In genomic region chr9:33473216-33473615, GRCh38 we compare ENCODE assay signal across 8 cellular contexts. TPM values are rescaled to one million over a fixed set of nuclear protein-coding genes. Genes with fewer than 3 reads are reported as not detected.
A peak's percentile ranks its signal among the peaks of the same experiment; 100 is the strongest.
DNase-seq lines count a peak whose midpoint lies in the region; ATAC-seq and TF ChIP-seq lines count a peak whose summit lies in the region.

No MANE protein-coding gene starts in this region.

- H2BK12ac ChIP-seq in neuronal stem cell (ENCODE audit: low read length) = no peak overlapping the region

- H3K18ac ChIP-seq in neuronal stem cell (ENCODE audit: low read length) = no peak overlapping the region

- H3K4me3 Mint-ChIP-seq in CD4-positive, CD25-positive, alpha-beta regulatory T cell = peak overlapping the region; percentile 88 to 100 (median 98)

- peaks cover 24% of the 10 kb centered on the region for H3K4me1 ChIP-seq in CD4-positive, CD25-positive, alpha-beta regulatory T cell (ENCODE audit: control insufficient read depth, insufficient read depth, low read length, poor library complexity, severe bottlenecking)
- H3K4me1 ChIP-seq in OCI-LY1 (ENCODE audit: insufficient read depth, low read length, severe bottlenecking) (peaks cover 17% of the 10 kb centered on the region), neuronal stem cell (ENCODE audit: control insufficient read depth in 2 of 2, insufficient read depth in 1 of 2, low read depth in 1 of 2, low read length in 2 of 2) (peaks cover 4 to 8% of the 10 kb centered on the region in 2 donors)

- H3K9ac ChIP-seq in OCI-LY1 (ENCODE audit: low read length) = peak overlapping the region; percentile 77
- H3K9ac ChIP-seq in neuronal stem cell (ENCODE audit: low read depth, low read length, poor library complexity) = no peak overlapping the region

- H3K4me1 Mint-ChIP-seq in CD4-positive, CD25-positive, alpha-beta regulatory T cell = peaks cover 4 to 34% (median 22%) of the 10 kb centered on the region in 4 donors

- no peak overlapping the region for H2BK5ac ChIP-seq in neuronal stem cell (ENCODE audit: low read length)

- no peak overlapping the region for H3K23ac ChIP-seq in neuronal stem cell (ENCODE audit: low read depth, low read length, poor library complexity)

- no peaks in the 10 kb centered on the region for H3K9me3 Mint-ChIP-seq in CD4-positive, CD25-positive, alpha-beta regulatory T cell

- no CpG with 5 or more reads among the region's 14 CpGs for WGBS in neuronal stem cell (ENCODE audit: extremely low coverage in 2 of 2, insufficient read length in 2 of 2, insufficient replicate concordance in 1 of 2), 2 donors

- no peak for DNase-seq in CD4-positive, CD25-positive, alpha-beta regulatory T cell
- no peak for DNase-seq in epithelial cell of esophagus (ENCODE audit: low read depth)
- no peak for DNase-seq in neuronal stem cell (ENCODE audit: low spot score)
- DNase-seq in caudate nucleus (lab: John Stamatoyannopoulos, UW) = no peak
- no peak for DNase-seq in medulla oblongata (ENCODE audit: extremely low spot score)
- DNase-seq in NCI-H2107 treated with DMSO at 0.1 percent for 48 hours (lab: John Stamatoyannopoulos, UW; ENCODE audit: unreplicated experiment) = no peak

- H3K79me1 ChIP-seq in neuronal stem cell (ENCODE audit: low read depth, low read length) = peaks cover 8% of the 10 kb centered on the region

- peak overlapping the region; percentile 86 for H3K27ac ChIP-seq in CD4-positive, CD25-positive, alpha-beta regulatory T cell (ENCODE audit: insufficient read depth, low read length, poor library complexity, severe bottlenecking)
- no peak overlapping the region for H3K27ac ChIP-seq in OCI-LY1 (ENCODE audit: low read depth, low read length, poor library complexity, severe bottlenecking)
- no peak overlapping the region for H3K27ac ChIP-seq in neuronal stem cell (replicated peaks; ENCODE audit: low read length)
- no peak overlapping the region for H3K27ac ChIP-seq in caudate nucleus (ENCODE audit: low read depth, low read length)

- no peaks in the 10 kb centered on the region for H4K20me1 ChIP-seq in OCI-LY1 (ENCODE audit: insufficient read depth, low read length)

- H3K14ac ChIP-seq in neuronal stem cell (ENCODE audit: low read length) = no peak overlapping the region

- H3K27ac Mint-ChIP-seq in CD4-positive, CD25-positive, alpha-beta regulatory T cell = peak overlapping the region; percentile 93 to 99 (median 93)

- H3K9me2 ChIP-seq in OCI-LY1 (ENCODE audit: low read depth, low read length) = no peaks in the 10 kb centered on the region

- ATAC-seq in CD4-positive, CD25-positive, alpha-beta regulatory T cell (ENCODE audit: low read depth in 2 of 2) = no peak
- no peak for ATAC-seq in GM18907 (IDR thresholded peaks at IDR 0.05; ENCODE audit: unreplicated experiment)

- H3F3A ChIP-seq in OCI-LY1 (ENCODE audit: insufficient read depth, low read length) = no peaks in the 10 kb centered on the region

- TF ChIP-seq CTCF in OCI-LY1 (IDR thresholded peaks at IDR 0.05; ENCODE audit: low read length) (no peak), epithelial cell of esophagus (IDR thresholded peaks at IDR 0.05; ENCODE audit: insufficient read depth, low read depth, low read length, missing control alignments) (no peak)

- no peak overlapping the region for H2BK15ac ChIP-seq in neuronal stem cell (ENCODE audit: low read length)

- no peaks in the 10 kb centered on the region for H3K9me3 ChIP-seq in CD4-positive, CD25-positive, alpha-beta regulatory T cell (ENCODE audit: control insufficient read depth in 2 of 2, low read length in 2 of 2)
- no peaks in the 10 kb centered on the region for H3K9me3 ChIP-seq in OCI-LY1 (ENCODE audit: low read length)
- H3K9me3 ChIP-seq in neuronal stem cell (replicated peaks in 1 of 2; ENCODE audit: control insufficient read depth in 2 of 2, insufficient read depth in 1 of 2, low read depth in 1 of 2, low read length in 2 of 2) = no peaks in the 10 kb centered on the region

- H3K36me3 Mint-ChIP-seq in CD4-positive, CD25-positive, alpha-beta regulatory T cell = peaks cover 23% of the 10 kb centered on the region

- no peaks in the 10 kb centered on the region for H3K27me3 ChIP-seq in CD4-positive, CD25-positive, alpha-beta regulatory T cell (ENCODE audit: control insufficient read depth, insufficient read depth, low read length)
- H3K27me3 ChIP-seq in OCI-LY1 (ENCODE audit: insufficient read depth, low read length) (no peaks in the 10 kb centered on the region), neuronal stem cell (ENCODE audit: control insufficient read depth in 3 of 3, insufficient read depth in 3 of 3, low read depth in 1 of 3, low read length in 3 of 3) (no peaks in the 10 kb centered on the region)

- no peak overlapping the region for H4K8ac ChIP-seq in neuronal stem cell (ENCODE audit: low read depth, low read length)

- peaks cover 30% of the 10 kb centered on the region for H3K36me3 ChIP-seq in CD4-positive, CD25-positive, alpha-beta regulatory T cell (ENCODE audit: control insufficient read depth, insufficient read depth, low read length)
- H3K36me3 ChIP-seq in OCI-LY1 (ENCODE audit: insufficient read depth, low read length) (peaks cover 41% of the 10 kb centered on the region), neuronal stem cell (replicated peaks in 1 of 2; ENCODE audit: control insufficient read depth in 2 of 2, insufficient read depth in 2 of 2, low read length in 2 of 2) (peaks cover 27 to 43% of the 10 kb centered on the region in 2 donors)

- H4K91ac ChIP-seq in neuronal stem cell (ENCODE audit: low read depth, low read length, poor library complexity) = no peak overlapping the region

- H3K4me3 ChIP-seq in CD4-positive, CD25-positive, alpha-beta regulatory T cell (ENCODE audit: low read depth, low read length) = peak overlapping the region; percentile 99
- H3K4me3 ChIP-seq in OCI-LY1 (ENCODE audit: low read depth, low read length, poor library complexity, severe bottlenecking) (peak overlapping the region; percentile 86), epithelial cell of esophagus (ENCODE audit: low read length) (peak overlapping the region; percentile 100), neuronal stem cell (ENCODE audit: low read length in 2 of 2) (peak overlapping the region; percentile 74 to 94)

- no peak overlapping the region for H3K4ac ChIP-seq in neuronal stem cell (ENCODE audit: low read length)

- peak overlapping the region; percentile 83 for H3K4me2 ChIP-seq in OCI-LY1 (ENCODE audit: low read length)
- peak overlapping the region; percentile 55 for H3K4me2 ChIP-seq in neuronal stem cell (ENCODE audit: insufficient read depth, low read length, poor library complexity, severe bottlenecking)

- no peak overlapping the region for H2AFZ ChIP-seq in OCI-LY1 (ENCODE audit: low read length)
- H2AFZ ChIP-seq in neuronal stem cell (ENCODE audit: low read length) = peak overlapping the region; percentile 76

- peaks cover 8% of the 10 kb centered on the region for H3K79me2 ChIP-seq in OCI-LY1 (ENCODE audit: insufficient read depth, low read length)

- no peak overlapping the region for H2BK120ac ChIP-seq in neuronal stem cell (ENCODE audit: low read depth, low read length)

- H3K27me3 Mint-ChIP-seq in CD4-positive, CD25-positive, alpha-beta regulatory T cell = no peaks in the 10 kb centered on the region

- H2AK5ac ChIP-seq in neuronal stem cell (ENCODE audit: low read depth, low read length) = no peak overlapping the region

RNA-seq across cellular contexts. Expression of gene NOL6, which starts 0.5 kb away (rescaled TPM):
- 29.4 TPM for total RNA-seq in CD4-positive, CD25-positive, alpha-beta regulatory T cell
- polyA plus RNA-seq in CD4-positive, CD25-positive, alpha-beta regulatory T cell = 10 to 100 TPM; 13.4 to 20.5 (median 14.0) TPM
- polyA plus RNA-seq in neuronal stem cell (2013, experiment 1 of 2) = 10.4 TPM
- polyA plus RNA-seq in neuronal stem cell (2013, experiment 2 of 2) = 10.7 TPM

RNA-seq across cellular contexts. Expression of gene AQP3, which starts 25.8 kb away (rescaled TPM):
- total RNA-seq in CD4-positive, CD25-positive, alpha-beta regulatory T cell = 140 TPM
- 100 to 1,000 TPM; 371 to 543 (median 391) TPM for polyA plus RNA-seq in CD4-positive, CD25-positive, alpha-beta regulatory T cell
- polyA plus RNA-seq in neuronal stem cell (2013, experiment 1 of 2) = 0.96 TPM
- 1.1 TPM for polyA plus RNA-seq in neuronal stem cell (2013, experiment 2 of 2)

RNA-seq across cellular contexts. Expression of gene ANKRD18B, which starts 50.8 kb away (rescaled TPM):
- not detected for total RNA-seq in CD4-positive, CD25-positive, alpha-beta regulatory T cell
- not detected for polyA plus RNA-seq in CD4-positive, CD25-positive, alpha-beta regulatory T cell
- polyA plus RNA-seq in neuronal stem cell (2013, experiment 1 of 2) = 20.4 TPM
- polyA plus RNA-seq in neuronal stem cell (2013, experiment 2 of 2) = 22.5 TPM
